16 cellular contexts compared by ENCODE assay signal in the genomic region with DNA sequence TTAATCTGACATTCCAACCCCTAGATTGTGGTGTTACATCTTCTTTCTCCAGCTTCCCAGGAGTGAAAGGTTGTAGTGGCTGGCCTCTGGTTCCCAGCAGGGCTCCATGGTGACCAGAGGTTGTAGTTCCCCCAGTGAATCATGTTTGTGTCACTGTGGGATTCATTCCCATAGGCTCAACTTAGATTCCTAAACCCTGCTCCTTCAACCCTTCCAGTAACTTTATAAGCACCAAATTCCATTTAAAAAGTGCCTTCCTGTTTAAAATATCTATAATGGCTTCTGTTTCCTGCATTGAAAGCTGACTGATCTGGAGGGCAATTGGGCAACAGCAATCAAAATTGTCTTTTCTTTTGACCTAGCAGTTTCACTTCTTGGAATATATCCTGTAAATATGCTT. TPM values are rescaled to one million over a fixed set of nuclear protein-coding genes. Genes with fewer than 3 reads are reported as not detected.
DNase-seq lines count a peak whose midpoint lies in the region; ATAC-seq, FAIRE-seq and TF ChIP-seq lines count a peak whose summit lies in the region.
"Had no signal": no experiment of that assay in that cellular context is flagged by ENCODE, and none has a peak within 500 bp of the region (broad histone marks: within the 10 kb centered on the region; RNA-seq: fewer than 3 reads in every experiment).

No MANE protein-coding gene starts in this region.

- no peaks in the 10 kb centered on the region for H3K36me3 Mint-ChIP-seq in osteocyte (ENCODE audit: unreplicated experiment)

- H3K4me3 Mint-ChIP-seq in osteocyte (ENCODE audit: unreplicated experiment): no peak overlapping the region
- H3K4me3 Mint-ChIP-seq: activated CD8-positive, alpha-beta T cell treated with anti-CD3 and anti-CD28 coated beads, Interleukin-2, amount 10 ng/mL, durations not matched to agents 7 days and 5 days; activated naive CD8-positive, alpha-beta T cell treated with anti-CD3 and anti-CD28 coated beads, Interleukin-2, amount 50 U/mL, for 24 hours had no signal

- TF ChIP-seq CTCF in endothelial cell of umbilical vein (IDR thresholded peaks at IDR 0.05; ENCODE audit: extremely low read depth in 1 of 2, insufficient read depth in 1 of 2, low read depth in 1 of 2, low read length in 2 of 2) (no peak), osteocyte (IDR thresholded peaks at IDR 0.05) (no peak)

- FAIRE-seq in endothelial cell of umbilical vein (lab: Jason Lieb, UNC): peak; percentile 47

- no peaks in the 10 kb centered on the region for H3K27me3 ChIP-seq in NT2/D1 (ENCODE audit: insufficient read depth, insufficient read length)
- no peaks in the 10 kb centered on the region for H3K27me3 ChIP-seq in endothelial cell of umbilical vein (ENCODE audit: control insufficient read depth in 2 of 2, insufficient read depth in 2 of 2, low read length in 2 of 2)
- H3K27me3 ChIP-seq: stomach had no signal

- no peaks in the 10 kb centered on the region for H3K79me2 ChIP-seq in endothelial cell of umbilical vein (ENCODE audit: control insufficient read depth, insufficient read depth, low read length)

- ATAC-seq in GM19455 (IDR thresholded peaks at IDR 0.05; ENCODE audit: unreplicated experiment): no peak
- no peak for ATAC-seq in HG03460 (IDR thresholded peaks at IDR 0.05; ENCODE audit: unreplicated experiment)
- ATAC-seq: activated CD8-positive, alpha-beta T cell treated with anti-CD3 and anti-CD28 coated beads, Interleukin-2, amount 10 ng/mL, durations not matched to agents 7 days and 5 days; activated naive CD8-positive, alpha-beta T cell treated with anti-CD3 and anti-CD28 coated beads, Interleukin-2, amount 50 U/mL, for 24 hours had no signal

- POLR2A ChIA-PET in endothelial cell of umbilical vein (lab: Charles Lee): no interaction called here

- no peak overlapping the region for H3K9ac ChIP-seq in NT2/D1 (ENCODE audit: insufficient read length, low read depth)
- no peak overlapping the region for H3K9ac ChIP-seq in endothelial cell of umbilical vein (replicated peaks; ENCODE audit: extremely low read depth, insufficient read depth, low read length)

- H2AFZ ChIP-seq in endothelial cell of umbilical vein (ENCODE audit: low read depth, low read length): no peak overlapping the region

- peak overlapping the region; percentile 10 for H3K4me2 ChIP-seq in endothelial cell of umbilical vein (ENCODE audit: insufficient read depth, low read length)

- H3K36me3 ChIP-seq in NT2/D1 (ENCODE audit: insufficient read depth, insufficient read length, low read length): no peaks in the 10 kb centered on the region
- no peaks in the 10 kb centered on the region for H3K36me3 ChIP-seq in endothelial cell of umbilical vein (ENCODE audit: control insufficient read depth in 2 of 2, extremely low read depth in 1 of 2, insufficient read depth in 2 of 2, low read length in 2 of 2)
- H3K36me3 ChIP-seq: stomach had no signal

- H3K9me1 ChIP-seq in endothelial cell of umbilical vein (replicated peaks; ENCODE audit: control insufficient read depth, extremely low read depth, insufficient read depth, low read length): peaks cover 5% of the 10 kb centered on the region

- no peak for TF ChIP-seq POLR2A in endothelial cell of umbilical vein (IDR thresholded peaks at IDR 0.05; ENCODE audit: low read depth, low read length)

- H3K9me3 ChIP-seq in NT2/D1 (ENCODE audit: insufficient read depth, low read length): no peaks in the 10 kb centered on the region
- H3K9me3 ChIP-seq in endothelial cell of umbilical vein (replicated peaks; ENCODE audit: control insufficient read depth, insufficient read depth, low read length): no peaks in the 10 kb centered on the region
- H3K9me3 ChIP-seq: stomach had no signal

- peak overlapping the region; percentile 35 for H3K27ac ChIP-seq in endothelial cell of umbilical vein (ENCODE audit: insufficient read depth, low read depth, low read length)
- H3K27ac ChIP-seq: stomach had no signal

- CTCF ChIA-PET in endothelial cell of umbilical vein (lab: Charles Lee): interaction anchor here (1.2 kb wide), 1 partner anchor 19 kb away, joined by 3 read pairs; no protein-coding TSS in a partner anchor

- H3K4me1 ChIP-seq in NT2/D1 (ENCODE audit: insufficient read depth, insufficient read length) (no peaks in the 10 kb centered on the region), endothelial cell of umbilical vein (ENCODE audit: control insufficient read depth, extremely low read depth, insufficient read depth, low read length) (peaks cover 13% of the 10 kb centered on the region)
- H3K4me1 ChIP-seq: stomach had no signal

- no peaks in the 10 kb centered on the region for H3K4me1 Mint-ChIP-seq in osteocyte (ENCODE audit: unreplicated experiment)
- H3K4me1 Mint-ChIP-seq: activated naive CD8-positive, alpha-beta T cell treated with anti-CD3 and anti-CD28 coated beads, Interleukin-2, amount 50 U/mL, for 24 hours had no signal

- intact Hi-C loops in endothelial cell of umbilical vein (cut with micrococcal nuclease): loop anchor here (1.0 kb wide), 1 partner anchor 40 kb away; a partner anchor contains a TSS

- no peak overlapping the region for H3K4me3 ChIP-seq in NT2/D1 (ENCODE audit: insufficient read length, low read depth)
- H3K4me3 ChIP-seq in endothelial cell of umbilical vein (replicated peaks in 1 of 3; ENCODE audit: insufficient read depth in 1 of 3, low read depth in 1 of 3, low read length in 3 of 3): no peak overlapping the region
- H3K4me3 ChIP-seq: stomach had no signal

- peaks cover 12% of the 10 kb centered on the region for H3K27me3 Mint-ChIP-seq in osteocyte (ENCODE audit: unreplicated experiment)
- H3K27me3 Mint-ChIP-seq: activated naive CD8-positive, alpha-beta T cell treated with anti-CD3 and anti-CD28 coated beads, Interleukin-2, amount 50 U/mL, for 24 hours had no signal

- H3K9me3 Mint-ChIP-seq in osteocyte (ENCODE audit: unreplicated experiment): peaks cover 5% of the 10 kb centered on the region
- H3K9me3 Mint-ChIP-seq: activated naive CD8-positive, alpha-beta T cell treated with anti-CD3 and anti-CD28 coated beads, Interleukin-2, amount 50 U/mL, for 24 hours had no signal

- H3K27ac Mint-ChIP-seq in osteocyte (ENCODE audit: unreplicated experiment): no peak overlapping the region
- H3K27ac Mint-ChIP-seq: activated CD8-positive, alpha-beta T cell treated with anti-CD3 and anti-CD28 coated beads, Interleukin-2, amount 10 ng/mL, durations not matched to agents 7 days and 5 days; activated naive CD8-positive, alpha-beta T cell treated with anti-CD3 and anti-CD28 coated beads, Interleukin-2, amount 50 U/mL, for 24 hours had no signal

- DNase-seq in GM04503 (ENCODE audit: low read depth): peak; percentile 28
- peak; percentile 6 for DNase-seq in NT2/D1 (ENCODE audit: low read depth, low spot score)
- peak; percentile 85 for DNase-seq in endothelial cell of umbilical vein (ENCODE audit: low read depth, low spot score)
- DNase-seq in myocyte (ENCODE audit: low read depth): peak; percentile 6
- no peak for DNase-seq in osteocyte (ENCODE audit: extremely low spot score, unreplicated experiment)
- no peak for DNase-seq in NCI-H2196 treated with DMSO at 0.1 percent for 48 hours (lab: John Stamatoyannopoulos, UW; ENCODE audit: unreplicated experiment)
- DNase-seq: activated CD8-positive, alpha-beta T cell treated with anti-CD3 and anti-CD28 coated beads, Interleukin-2, amount 10 ng/mL, durations not matched to agents 7 days and 5 days; activated naive CD8-positive, alpha-beta T cell treated with anti-CD3 and anti-CD28 coated beads, Interleukin-2, amount 50 U/mL, for 24 hours; COR-L47; kidney glomerular epithelial cell; NCI-H748 treated with DMSO at 0.1 percent for 48 hours; nucleus accumbens; stimulated activated CD4-positive, alpha-beta T cell treated with anti-CD3 and anti-CD28 coated beads, Interleukin-2, amount 100 ng/mL, for 48 hours; stomach had no signal

- dilution Hi-C loops in endothelial cell of umbilical vein (cut with MboI; ENCODE audit: extremely low pct_ligation_motif_present, low sequenced_read_pairs): no loop called here

- no peaks in the 10 kb centered on the region for H4K20me1 ChIP-seq in endothelial cell of umbilical vein (replicated peaks; ENCODE audit: control insufficient read depth, extremely low read depth, insufficient read depth, low read length)

- BruUV-seq in endothelial cell of umbilical vein (replicated peaks; lab: Mats Ljungman, UMichigan): no TSS peak

TF ChIP-seq in endothelial cell of umbilical vein, 7 proteins besides CTCF, POLR2A, EP300 and RAD21:
- peak; percentile 22 for TF ChIP-seq JUN (IDR thresholded peaks at IDR 0.05; ENCODE audit: borderline replicate concordance, insufficient read depth, insufficient read length, low read depth)
- TF ChIP-seq, protein P1, sequence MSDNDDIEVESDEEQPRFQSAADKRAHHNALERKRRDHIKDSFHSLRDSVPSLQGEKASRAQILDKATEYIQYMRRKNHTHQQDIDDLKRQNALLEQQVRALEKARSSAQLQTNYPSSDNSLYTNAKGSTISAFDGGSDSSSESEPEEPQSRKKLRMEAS (IDR thresholded peaks at IDR 0.05; ENCODE audit: insufficient read depth, insufficient read length): no peak

RNA-seq across cellular contexts. Expression of a gene that starts 40.5 kb away (rescaled TPM):
- total RNA-seq in endothelial cell of umbilical vein (29.6 and 32.7 TPM in 2 replicates), myocyte (16.2 and 17.7 TPM in 2 replicates), osteocyte (50.9 and 52.2 TPM in 2 replicates)
- polyA plus RNA-seq in endothelial cell of umbilical vein: 8.3 and 11.7 TPM in 2 replicates
- polyA plus RNA-seq in endothelial cell of umbilical vein (2011; cell fraction: cytosol; rRNA removed): 12.7 and 13.0 TPM in 2 replicates
- 31.7 and 38.5 TPM in 2 replicates for polyA plus RNA-seq in endothelial cell of umbilical vein (2011; cell fraction: nucleus; rRNA removed)
- polyA plus RNA-seq in endothelial cell of umbilical vein (2012): 25.6 and 29.0 TPM in 2 replicates
- polyA minus RNA-seq in endothelial cell of umbilical vein: 16.3 and 23.9 TPM in 2 replicates
- polyA minus RNA-seq in endothelial cell of umbilical vein (2011; cell fraction: cytosol; rRNA and poly(A)+ RNA removed): 19.2 TPM
- polyA minus RNA-seq in endothelial cell of umbilical vein (2011; cell fraction: nucleus; rRNA and poly(A)+ RNA removed): 34.9 and 49.5 TPM in 2 replicates
- polyA plus RNA-seq in myocyte (2012): 14.3 TPM

RNA-seq across cellular contexts. Expression of a gene that starts 44.4 kb away (rescaled TPM):
- total RNA-seq in endothelial cell of umbilical vein (44.8 and 49.6 TPM in 2 replicates), myocyte (39.1 and 39.9 TPM in 2 replicates), osteocyte (70.6 and 75.7 TPM in 2 replicates)
- polyA plus RNA-seq in endothelial cell of umbilical vein: 1.8 and 1.9 TPM in 2 replicates
- 6.9 and 7.2 TPM in 2 replicates for polyA plus RNA-seq in endothelial cell of umbilical vein (2011; cell fraction: cytosol; rRNA removed)
- polyA plus RNA-seq in endothelial cell of umbilical vein (2011; cell fraction: nucleus; rRNA removed): 7.2 and 11.4 TPM in 2 replicates
- 36.1 and 51.2 TPM in 2 replicates for polyA plus RNA-seq in endothelial cell of umbilical vein (2012)
- 6.6 and 8.5 TPM in 2 replicates for polyA minus RNA-seq in endothelial cell of umbilical vein
- 8.6 TPM for polyA minus RNA-seq in endothelial cell of umbilical vein (2011; cell fraction: cytosol; rRNA and poly(A)+ RNA removed)
- polyA minus RNA-seq in endothelial cell of umbilical vein (2011; cell fraction: nucleus; rRNA and poly(A)+ RNA removed): 6.9 and 11.2 TPM in 2 replicates
- polyA plus RNA-seq in myocyte (2012): 43.7 TPM

Comparison
In these comparisons a context has a peak if more than half of its experiments do, and no peak if none do; other contexts are left out.
1. DNase-seq: peak in GM04503 (single experiment), NT2/D1 (single experiment), endothelial cell of umbilical vein (single experiment) and myocyte (single experiment); none in osteocyte (single experiment) and NCI-H2196 treated with DMSO at 0.1 percent for 48 hours (single experiment).